Comparison of ENCODE assay signal across 1 cellular context in the genomic region with DNA sequence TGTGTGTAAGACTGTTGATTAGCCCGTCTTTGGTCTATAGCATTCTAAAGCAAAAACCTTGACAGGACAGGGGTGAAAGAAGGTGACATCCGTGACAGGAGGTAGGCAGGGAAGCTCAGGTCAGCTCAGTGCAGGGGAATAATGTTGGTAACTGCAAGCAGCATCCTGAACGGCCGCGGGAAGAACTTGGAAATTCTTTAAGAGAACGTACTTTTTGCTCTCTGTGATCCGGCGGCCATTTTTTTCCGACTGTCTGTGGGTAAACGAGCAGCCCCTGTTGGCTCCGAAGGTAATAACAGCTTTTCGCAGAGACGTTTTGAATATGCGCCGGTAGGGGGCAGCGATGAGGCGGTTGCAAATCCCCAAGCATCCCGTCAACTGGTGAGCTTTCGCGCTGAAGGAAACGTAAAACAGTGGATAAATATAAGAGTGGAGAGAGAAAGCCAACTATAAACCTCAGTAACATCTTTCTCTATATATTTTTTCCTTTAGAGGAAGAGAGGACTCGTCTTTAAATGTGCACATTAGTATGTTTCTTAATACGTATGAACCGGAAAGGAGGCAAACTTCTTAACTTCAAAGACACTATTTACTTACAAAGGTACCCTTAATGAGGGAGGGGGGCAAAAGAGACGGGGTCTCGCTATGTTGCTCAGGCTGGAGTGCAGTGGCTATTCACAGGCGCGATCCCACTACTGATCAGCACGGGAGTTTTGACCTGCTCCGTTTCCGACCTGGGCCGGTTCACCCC.
TF ChIP-seq lines count a peak whose summit lies in the region.

No MANE protein-coding gene starts in this region.

TF ChIP-seq in WTC11, 78 proteins besides CTCF, POLR2A, EP300 and RAD21 (continued from another document and continues in another):
- TF ChIP-seq, protein P1, sequence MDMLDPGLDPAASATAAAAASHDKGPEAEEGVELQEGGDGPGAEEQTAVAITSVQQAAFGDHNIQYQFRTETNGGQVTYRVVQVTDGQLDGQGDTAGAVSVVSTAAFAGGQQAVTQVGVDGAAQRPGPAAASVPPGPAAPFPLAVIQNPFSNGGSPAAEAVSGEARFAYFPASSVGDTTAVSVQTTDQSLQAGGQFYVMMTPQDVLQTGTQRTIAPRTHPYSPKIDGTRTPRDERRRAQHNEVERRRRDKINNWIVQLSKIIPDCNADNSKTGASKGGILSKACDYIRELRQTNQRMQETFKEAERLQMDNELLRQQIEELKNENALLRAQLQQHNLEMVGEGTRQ (CRISPR knock-in tag; IDR thresholded peaks at IDR 0.05): no peak
- TF ChIP-seq CREM (CRISPR knock-in tag; IDR thresholded peaks at IDR 0.05) (no peak), EMX1 (CRISPR knock-in tag; IDR thresholded peaks at IDR 0.05) (no peak), ZBTB43 (CRISPR knock-in tag; IDR thresholded peaks at IDR 0.05) (0 out of 2 replicates have a peak, but pooled peaks have one; percentile 36), PRRX2 (CRISPR knock-in tag; IDR thresholded peaks at IDR 0.05) (no peak), ZNF121 (CRISPR knock-in tag; IDR thresholded peaks at IDR 0.05) (peak; percentile 55), TCF7 (CRISPR knock-in tag; IDR thresholded peaks at IDR 0.05; ENCODE audit: low read depth) (no peak), NFYB (CRISPR knock-in tag; conservative IDR thresholded peaks at IDR 0.05; ENCODE audit: low read depth) (no peak), ZNF263 (CRISPR knock-in tag; IDR thresholded peaks at IDR 0.05; ENCODE audit: low read depth) (no peak), SOX15 (CRISPR knock-in tag; IDR thresholded peaks at IDR 0.05) (no peak), PREB (CRISPR knock-in tag; IDR thresholded peaks at IDR 0.05; ENCODE audit: borderline replicate concordance) (no peak), SMAD3 (CRISPR knock-in tag; IDR thresholded peaks at IDR 0.05; ENCODE audit: borderline replicate concordance) (no peak), E2F4 (CRISPR knock-in tag; IDR thresholded peaks at IDR 0.05; ENCODE audit: borderline replicate concordance, low read depth) (no peak), MYBL2 (CRISPR knock-in tag; IDR thresholded peaks at IDR 0.05) (no peak), GRHL2 (CRISPR knock-in tag; IDR thresholded peaks at IDR 0.05; ENCODE audit: insufficient replicate concordance, severe bottlenecking) (no peak), GABPB1 (CRISPR knock-in tag; IDR thresholded peaks at IDR 0.05) (no peak), ATF1 (CRISPR knock-in tag; IDR thresholded peaks at IDR 0.05) (no peak), ETV6 (CRISPR knock-in tag; IDR thresholded peaks at IDR 0.05) (no peak), MXD4 (CRISPR knock-in tag; IDR thresholded peaks at IDR 0.05; ENCODE audit: borderline replicate concordance) (no peak), GTF2I (CRISPR knock-in tag; conservative IDR thresholded peaks at IDR 0.05) (peak; percentile 94; the same call in 1 of the 2 replicates), SMAD4 (CRISPR knock-in tag; IDR thresholded peaks at IDR 0.05) (no peak), MAX (CRISPR knock-in tag; IDR thresholded peaks at IDR 0.05) (0 out of 2 replicates have a peak, but pooled peaks have one; percentile 13), FOXP1 (CRISPR knock-in tag; IDR thresholded peaks at IDR 0.05; ENCODE audit: borderline replicate concordance) (no peak), FOXK1 (CRISPR knock-in tag; IDR thresholded peaks at IDR 0.05) (0 out of 2 replicates have a peak, but pooled peaks have one; percentile 9)
- TF ChIP-seq, protein P2, sequence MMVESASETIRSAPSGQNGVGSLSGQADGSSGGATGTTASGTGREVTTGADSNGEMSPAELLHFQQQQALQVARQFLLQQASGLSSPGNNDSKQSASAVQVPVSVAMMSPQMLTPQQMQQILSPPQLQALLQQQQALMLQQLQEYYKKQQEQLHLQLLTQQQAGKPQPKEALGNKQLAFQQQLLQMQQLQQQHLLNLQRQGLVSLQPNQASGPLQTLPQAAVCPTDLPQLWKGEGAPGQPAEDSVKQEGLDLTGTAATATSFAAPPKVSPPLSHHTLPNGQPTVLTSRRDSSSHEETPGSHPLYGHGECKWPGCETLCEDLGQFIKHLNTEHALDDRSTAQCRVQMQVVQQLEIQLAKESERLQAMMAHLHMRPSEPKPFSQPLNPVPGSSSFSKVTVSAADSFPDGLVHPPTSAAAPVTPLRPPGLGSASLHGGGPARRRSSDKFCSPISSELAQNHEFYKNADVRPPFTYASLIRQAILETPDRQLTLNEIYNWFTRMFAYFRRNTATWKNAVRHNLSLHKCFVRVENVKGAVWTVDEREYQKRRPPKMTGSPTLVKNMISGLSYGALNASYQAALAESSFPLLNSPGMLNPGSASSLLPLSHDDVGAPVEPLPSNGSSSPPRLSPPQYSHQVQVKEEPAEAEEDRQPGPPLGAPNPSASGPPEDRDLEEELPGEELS (CRISPR knock-in tag; IDR thresholded peaks at IDR 0.05): no peak
- TF ChIP-seq, protein P3, sequence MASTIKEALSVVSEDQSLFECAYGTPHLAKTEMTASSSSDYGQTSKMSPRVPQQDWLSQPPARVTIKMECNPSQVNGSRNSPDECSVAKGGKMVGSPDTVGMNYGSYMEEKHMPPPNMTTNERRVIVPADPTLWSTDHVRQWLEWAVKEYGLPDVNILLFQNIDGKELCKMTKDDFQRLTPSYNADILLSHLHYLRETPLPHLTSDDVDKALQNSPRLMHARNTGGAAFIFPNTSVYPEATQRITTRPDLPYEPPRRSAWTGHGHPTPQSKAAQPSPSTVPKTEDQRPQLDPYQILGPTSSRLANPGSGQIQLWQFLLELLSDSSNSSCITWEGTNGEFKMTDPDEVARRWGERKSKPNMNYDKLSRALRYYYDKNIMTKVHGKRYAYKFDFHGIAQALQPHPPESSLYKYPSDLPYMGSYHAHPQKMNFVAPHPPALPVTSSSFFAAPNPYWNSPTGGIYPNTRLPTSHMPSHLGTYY (CRISPR knock-in tag; IDR thresholded peaks at IDR 0.05): no peak
- TF ChIP-seq, protein P4, sequence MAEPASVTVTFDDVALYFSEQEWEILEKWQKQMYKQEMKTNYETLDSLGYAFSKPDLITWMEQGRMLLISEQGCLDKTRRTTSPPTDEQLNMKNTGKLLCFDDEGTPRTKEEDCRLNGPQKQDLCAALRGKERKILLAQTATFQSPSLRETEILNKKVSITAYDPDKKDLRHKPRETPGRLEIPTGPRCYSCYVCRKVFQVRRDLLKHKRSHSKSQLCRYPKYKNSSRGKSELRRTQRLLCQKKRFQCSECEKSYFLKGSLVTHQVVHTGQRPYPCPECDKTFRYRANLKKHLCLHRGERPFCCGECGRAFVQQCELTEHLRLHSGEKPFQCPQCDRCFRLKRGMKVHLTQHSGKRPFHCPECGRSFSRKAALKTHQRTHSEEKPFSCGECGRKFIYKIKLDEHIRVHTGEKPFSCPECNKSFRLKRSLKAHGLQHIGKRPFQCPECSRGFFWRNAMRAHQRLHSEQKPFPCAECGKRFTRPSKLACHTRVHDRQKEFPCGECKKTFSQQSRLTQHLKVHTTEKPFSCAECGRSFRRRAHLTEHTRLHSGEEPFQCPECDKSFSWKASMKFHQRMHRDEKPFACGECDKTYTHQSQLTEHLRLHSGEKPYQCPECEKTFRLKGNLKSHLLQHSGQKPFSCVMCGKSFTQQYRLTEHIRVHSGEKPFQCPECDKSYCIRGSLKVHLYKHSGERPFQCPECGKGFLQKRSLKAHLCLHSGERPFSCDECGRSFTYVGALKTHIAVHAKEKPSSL (CRISPR knock-in tag; conservative IDR thresholded peaks at IDR 0.05): no peak
- TF ChIP-seq, protein P5, sequence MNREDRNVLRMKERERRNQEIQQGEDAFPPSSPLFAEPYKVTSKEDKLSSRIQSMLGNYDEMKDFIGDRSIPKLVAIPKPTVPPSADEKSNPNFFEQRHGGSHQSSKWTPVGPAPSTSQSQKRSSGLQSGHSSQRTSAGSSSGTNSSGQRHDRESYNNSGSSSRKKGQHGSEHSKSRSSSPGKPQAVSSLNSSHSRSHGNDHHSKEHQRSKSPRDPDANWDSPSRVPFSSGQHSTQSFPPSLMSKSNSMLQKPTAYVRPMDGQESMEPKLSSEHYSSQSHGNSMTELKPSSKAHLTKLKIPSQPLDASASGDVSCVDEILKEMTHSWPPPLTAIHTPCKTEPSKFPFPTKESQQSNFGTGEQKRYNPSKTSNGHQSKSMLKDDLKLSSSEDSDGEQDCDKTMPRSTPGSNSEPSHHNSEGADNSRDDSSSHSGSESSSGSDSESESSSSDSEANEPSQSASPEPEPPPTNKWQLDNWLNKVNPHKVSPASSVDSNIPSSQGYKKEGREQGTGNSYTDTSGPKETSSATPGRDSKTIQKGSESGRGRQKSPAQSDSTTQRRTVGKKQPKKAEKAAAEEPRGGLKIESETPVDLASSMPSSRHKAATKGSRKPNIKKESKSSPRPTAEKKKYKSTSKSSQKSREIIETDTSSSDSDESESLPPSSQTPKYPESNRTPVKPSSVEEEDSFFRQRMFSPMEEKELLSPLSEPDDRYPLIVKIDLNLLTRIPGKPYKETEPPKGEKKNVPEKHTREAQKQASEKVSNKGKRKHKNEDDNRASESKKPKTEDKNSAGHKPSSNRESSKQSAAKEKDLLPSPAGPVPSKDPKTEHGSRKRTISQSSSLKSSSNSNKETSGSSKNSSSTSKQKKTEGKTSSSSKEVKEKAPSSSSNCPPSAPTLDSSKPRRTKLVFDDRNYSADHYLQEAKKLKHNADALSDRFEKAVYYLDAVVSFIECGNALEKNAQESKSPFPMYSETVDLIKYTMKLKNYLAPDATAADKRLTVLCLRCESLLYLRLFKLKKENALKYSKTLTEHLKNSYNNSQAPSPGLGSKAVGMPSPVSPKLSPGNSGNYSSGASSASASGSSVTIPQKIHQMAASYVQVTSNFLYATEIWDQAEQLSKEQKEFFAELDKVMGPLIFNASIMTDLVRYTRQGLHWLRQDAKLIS (CRISPR knock-in tag; IDR thresholded peaks at IDR 0.05; ENCODE audit: borderline replicate concordance): no peak
- TF ChIP-seq, protein P6, sequence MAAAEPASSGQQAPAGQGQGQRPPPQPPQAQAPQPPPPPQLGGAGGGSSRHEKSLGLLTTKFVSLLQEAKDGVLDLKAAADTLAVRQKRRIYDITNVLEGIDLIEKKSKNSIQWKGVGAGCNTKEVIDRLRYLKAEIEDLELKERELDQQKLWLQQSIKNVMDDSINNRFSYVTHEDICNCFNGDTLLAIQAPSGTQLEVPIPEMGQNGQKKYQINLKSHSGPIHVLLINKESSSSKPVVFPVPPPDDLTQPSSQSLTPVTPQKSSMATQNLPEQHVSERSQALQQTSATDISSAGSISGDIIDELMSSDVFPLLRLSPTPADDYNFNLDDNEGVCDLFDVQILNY (CRISPR knock-in tag; IDR thresholded peaks at IDR 0.05): no peak
- TF ChIP-seq, protein P7, sequence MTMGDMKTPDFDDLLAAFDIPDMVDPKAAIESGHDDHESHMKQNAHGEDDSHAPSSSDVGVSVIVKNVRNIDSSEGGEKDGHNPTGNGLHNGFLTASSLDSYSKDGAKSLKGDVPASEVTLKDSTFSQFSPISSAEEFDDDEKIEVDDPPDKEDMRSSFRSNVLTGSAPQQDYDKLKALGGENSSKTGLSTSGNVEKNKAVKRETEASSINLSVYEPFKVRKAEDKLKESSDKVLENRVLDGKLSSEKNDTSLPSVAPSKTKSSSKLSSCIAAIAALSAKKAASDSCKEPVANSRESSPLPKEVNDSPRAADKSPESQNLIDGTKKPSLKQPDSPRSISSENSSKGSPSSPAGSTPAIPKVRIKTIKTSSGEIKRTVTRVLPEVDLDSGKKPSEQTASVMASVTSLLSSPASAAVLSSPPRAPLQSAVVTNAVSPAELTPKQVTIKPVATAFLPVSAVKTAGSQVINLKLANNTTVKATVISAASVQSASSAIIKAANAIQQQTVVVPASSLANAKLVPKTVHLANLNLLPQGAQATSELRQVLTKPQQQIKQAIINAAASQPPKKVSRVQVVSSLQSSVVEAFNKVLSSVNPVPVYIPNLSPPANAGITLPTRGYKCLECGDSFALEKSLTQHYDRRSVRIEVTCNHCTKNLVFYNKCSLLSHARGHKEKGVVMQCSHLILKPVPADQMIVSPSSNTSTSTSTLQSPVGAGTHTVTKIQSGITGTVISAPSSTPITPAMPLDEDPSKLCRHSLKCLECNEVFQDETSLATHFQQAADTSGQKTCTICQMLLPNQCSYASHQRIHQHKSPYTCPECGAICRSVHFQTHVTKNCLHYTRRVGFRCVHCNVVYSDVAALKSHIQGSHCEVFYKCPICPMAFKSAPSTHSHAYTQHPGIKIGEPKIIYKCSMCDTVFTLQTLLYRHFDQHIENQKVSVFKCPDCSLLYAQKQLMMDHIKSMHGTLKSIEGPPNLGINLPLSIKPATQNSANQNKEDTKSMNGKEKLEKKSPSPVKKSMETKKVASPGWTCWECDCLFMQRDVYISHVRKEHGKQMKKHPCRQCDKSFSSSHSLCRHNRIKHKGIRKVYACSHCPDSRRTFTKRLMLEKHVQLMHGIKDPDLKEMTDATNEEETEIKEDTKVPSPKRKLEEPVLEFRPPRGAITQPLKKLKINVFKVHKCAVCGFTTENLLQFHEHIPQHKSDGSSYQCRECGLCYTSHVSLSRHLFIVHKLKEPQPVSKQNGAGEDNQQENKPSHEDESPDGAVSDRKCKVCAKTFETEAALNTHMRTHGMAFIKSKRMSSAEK (CRISPR knock-in tag; IDR thresholded peaks at IDR 0.05; ENCODE audit: borderline replicate concordance): peak; percentile 18; the same call in 1 of the 2 replicates
